In genomic region chr1:65423884-65424655, GRCh38 we compare ENCODE assay signal across 7 cellular contexts. TPM values are rescaled to one million over a fixed set of nuclear protein-coding genes. Genes with fewer than 3 reads are reported as not detected.
DNase-seq lines count a peak whose midpoint lies in the region; ATAC-seq, FAIRE-seq and TF ChIP-seq lines count a peak whose summit lies in the region.

No MANE protein-coding gene starts in this region.

- no peaks in the 10 kb centered on the region for H3K27me3 Mint-ChIP-seq in osteocyte (ENCODE audit: unreplicated experiment)
- no peaks in the 10 kb centered on the region for H3K27me3 Mint-ChIP-seq in WTC11 (ENCODE audit: low read depth)

- no peaks in the 10 kb centered on the region for H3K27me3 ChIP-seq in breast epithelium

- H3K9me3 ChIP-seq in breast epithelium: no peaks in the 10 kb centered on the region

- POLR2A ChIA-PET in WTC11 (lab: Charles Lee): no interaction called here

- H3K4me3 ChIP-seq in breast epithelium: peak overlapping the region in 1 of 3 donors; percentile 4

- H3K4me3 Mint-ChIP-seq in osteocyte (ENCODE audit: unreplicated experiment) (peak overlapping the region; percentile 28), WTC11 (no peak overlapping the region)

- H3K4me1 ChIP-seq in breast epithelium: peaks cover 0 to 24% of the 10 kb centered on the region in 2 donors

- CTCF ChIA-PET in WTC11 (lab: Charles Lee): interaction anchor here (0.6 to 1.1 kb wide), 2 partner anchors 35 to 237 kb away, joined by 3 to 6 read pairs; no protein-coding TSS in a partner anchor

- no peak for ATAC-seq in WTC11

- no peak for TF ChIP-seq POLR2A in breast epithelium (IDR thresholded peaks at IDR 0.05)

- peaks cover 4% of the 10 kb centered on the region for H3K36me3 ChIP-seq in breast epithelium

- FAIRE-seq in D721Med (lab: Jason Lieb, UNC): no peak

- TF ChIP-seq CTCF in breast epithelium (IDR thresholded peaks at IDR 0.05) (no peak), osteocyte (IDR thresholded peaks at IDR 0.05) (no peak), D721Med (IDR thresholded peaks at IDR 0.05; ENCODE audit: insufficient read depth, missing control alignments) (no peak), WTC11 (IDR thresholded peaks at IDR 0.05) (no peak)

- intact Hi-C loops in breast epithelium (cut with DNase I; ENCODE audit: low total_unique reads): no loop called here

- peak; percentile 62 for DNase-seq in GM03348 (ENCODE audit: low spot score)
- DNase-seq in LHCN-M2 (ENCODE audit: low read depth): peak; percentile 92
- no peak for DNase-seq in breast epithelium (ENCODE audit: low spot score in 2 of 2)
- no peak for DNase-seq in osteocyte (ENCODE audit: extremely low spot score, unreplicated experiment)
- DNase-seq in D721Med (ENCODE audit: insufficient read length, low spot score): no peak
- no peak for DNase-seq in WTC11 (ENCODE audit: low spot score)
- no peak for DNase-seq in activated T-cell treated with anti-CD3 and anti-CD28 coated beads for 4 hours

- H3K9me3 Mint-ChIP-seq in osteocyte (ENCODE audit: unreplicated experiment): no peaks in the 10 kb centered on the region
- no peaks in the 10 kb centered on the region for H3K9me3 Mint-ChIP-seq in WTC11

- peak overlapping the region; percentile 53 to 64 for H3K27ac ChIP-seq in breast epithelium

- H3K4me1 Mint-ChIP-seq in osteocyte (ENCODE audit: unreplicated experiment) (peaks cover 13% of the 10 kb centered on the region), WTC11 (peaks cover 32% of the 10 kb centered on the region)

- H3K27ac Mint-ChIP-seq in osteocyte (ENCODE audit: unreplicated experiment) (no peak overlapping the region), WTC11 (no peak overlapping the region; the same call in 1 of the 2 replicates)

- H3K36me3 Mint-ChIP-seq in osteocyte (ENCODE audit: unreplicated experiment) (peaks cover 19% of the 10 kb centered on the region), WTC11 (peaks cover 14% of the 10 kb centered on the region)

TF ChIP-seq in WTC11, 78 proteins besides CTCF, POLR2A, EP300 and RAD21:
- TF ChIP-seq HMGA2 (CRISPR knock-in tag; IDR thresholded peaks at IDR 0.05) (no peak), IRF2 (CRISPR knock-in tag; IDR thresholded peaks at IDR 0.05; ENCODE audit: borderline replicate concordance, low read depth) (no peak), ZSCAN18 (CRISPR knock-in tag; IDR thresholded peaks at IDR 0.05) (no peak), AR (CRISPR knock-in tag; IDR thresholded peaks at IDR 0.05) (no peak), PRRX2 (CRISPR knock-in tag; IDR thresholded peaks at IDR 0.05) (no peak), NFYB (CRISPR knock-in tag; conservative IDR thresholded peaks at IDR 0.05; ENCODE audit: low read depth) (no peak)

RNA-seq across cellular contexts. Expression of gene LEPR, which starts 3.6 kb away (rescaled TPM):
- 20.2 and 20.7 TPM in 2 replicates for total RNA-seq in LHCN-M2 (2014; rRNA removed)
- polyA plus RNA-seq in LHCN-M2 (2012): 6.1 TPM
- total RNA-seq in breast epithelium: 10 to 100 TPM; 23.3 to 49.5 (median 23.5) TPM
- 12.2 and 14.2 TPM in 2 replicates for total RNA-seq in osteocyte
- total RNA-seq in WTC11 (2021): 5.3 to 6.5 TPM (median 5.6 TPM) in 3 replicates

RNA-seq across cellular contexts. Expression of gene LEPROT, which starts 3.6 kb away (rescaled TPM):
- total RNA-seq in LHCN-M2 (2014; rRNA removed) (37.6 and 58.8 TPM in 2 replicates), breast epithelium (100 to 1,000 TPM in 1 of 3 donors, 10 to 100 TPM in 2; 71.1 to 103 (median 75.5) TPM), osteocyte (158 and 171 TPM in 2 replicates), WTC11 (2021) (18.1 to 23.0 TPM (median 18.1 TPM) in 3 replicates)
- 53.1 TPM for polyA plus RNA-seq in LHCN-M2 (2012)

Comparison
In these comparisons a context has a peak if more than half of its experiments do, and no peak if none do; other contexts are left out.
1. DNase-seq: peak in GM03348 (single experiment) and LHCN-M2 (single experiment); none in breast epithelium (0 of 2), osteocyte (single experiment), D721Med (single experiment), WTC11 (single experiment) and activated T-cell treated with anti-CD3 and anti-CD28 coated beads for 4 hours (single experiment).